ENCODE assay signal across 14 cellular contexts in genomic region chr2:28898048-28898447, GRCh38. TPM values are rescaled to one million over a fixed set of nuclear protein-coding genes. Genes with fewer than 3 reads are reported as not detected.
DNase-seq lines count a peak whose midpoint lies in the region; ATAC-seq and TF ChIP-seq lines count a peak whose summit lies in the region.
"Had no signal": no experiment of that assay in that cellular context is flagged by ENCODE, and none has a peak within 500 bp of the region (broad histone marks: within the 10 kb centered on the region; RNA-seq: fewer than 3 reads in every experiment).

No MANE protein-coding gene starts in this region.

- no peak overlapping the region for H2BK20ac ChIP-seq in H9 (ENCODE audit: low read depth, low read length, poor library complexity, severe bottlenecking)

- POLR2A ChIA-PET in activated CD4-positive, alpha-beta memory T cell treated with anti-CD3 and anti-CD28 coated beads for 36 hours (lab: Charles Lee), result no interaction called here

- H3K79me1 ChIP-seq in H9 (ENCODE audit: insufficient read depth, low read depth, low read length, poor library complexity, severe bottlenecking), result no peaks in the 10 kb centered on the region

- no peak overlapping the region for H3K27ac ChIP-seq in H9 (ENCODE audit: insufficient read length, low read depth, low read length)
- H3K27ac ChIP-seq in body of pancreas, result no peak overlapping the region
- H3K27ac ChIP-seq: 22Rv1 had no signal

- H3K36me3 Mint-ChIP-seq in H9 (ENCODE audit: insufficient read depth in 1 of 3, low read depth in 3 of 3) (peaks cover 15 to 28% (median 21%) of the 10 kb centered on the region in 3 experiments), memory B cell (peaks cover 6% of the 10 kb centered on the region), CD14-positive monocyte (peaks cover 12 to 14% of the 10 kb centered on the region in 2 donors)
- H3K36me3 Mint-ChIP-seq in activated CD4-positive, alpha-beta memory T cell treated with anti-CD3 and anti-CD28 coated beads for 36 hours, result peaks cover 21% of the 10 kb centered on the region
- H3K36me3 Mint-ChIP-seq: naive B cell had no signal

- H3K4me3 Mint-ChIP-seq in H9 (no peak overlapping the region; a peak in 2 of 5 replicates), memory B cell (no peak overlapping the region), CD14-positive monocyte (no peak overlapping the region)
- H3K4me3 Mint-ChIP-seq in activated CD4-positive, alpha-beta memory T cell treated with anti-CD3 and anti-CD28 coated beads for 36 hours, result peak overlapping the region; percentile 30

- no peak overlapping the region for H2AK5ac ChIP-seq in H9 (ENCODE audit: insufficient read length, low read length)

- no CpG with 5 or more reads among the region's 1 CpG for WGBS in H9 (ENCODE audit: extremely low coverage, insufficient read length, low lambda C conversion rate)
- 29 to 37% methylated on average over 1 of the region's 1 CpG for WGBS in body of pancreas, 2 donors

- peak overlapping the region; percentile 94 for H3K4me2 ChIP-seq in H9 (ENCODE audit: insufficient read depth, insufficient read length, low read length)

- peaks cover 0 to 2% of the 10 kb centered on the region in 2 experiments; a peak in 1 of 5 replicates for H3K9me3 Mint-ChIP-seq in H9
- H3K9me3 Mint-ChIP-seq in activated CD4-positive, alpha-beta memory T cell treated with anti-CD3 and anti-CD28 coated beads for 36 hours, result no peaks in the 10 kb centered on the region
- H3K9me3 Mint-ChIP-seq in memory B cell, result no peaks in the 10 kb centered on the region
- peaks cover 0 to 3% (median 0%) of the 10 kb centered on the region in 7 donors for H3K9me3 Mint-ChIP-seq in CD14-positive monocyte

- DNase-seq in DMS 273 (lab: John Stamatoyannopoulos, UW; ENCODE audit: unreplicated experiment) (peak; percentile 16), DMS 273 treated with DMSO at 0.1 percent for 48 hours (lab: John Stamatoyannopoulos, UW) (no peak), H9 (no peak), memory B cell (ENCODE audit: low spot score in 2 of 2) (no peak), CD14-positive monocyte (ENCODE audit: low spot score) (no peak), body of pancreas (no peak)
- no peak for DNase-seq in activated CD4-positive, alpha-beta memory T cell treated with anti-CD3 and anti-CD28 coated beads for 36 hours
- DNase-seq: islet precursor cell; naive B cell; NCI-H1694 treated with DMSO at 0.1 percent for 48 hours; NK-92 treated with Interleukin-12 subunit alpha and Interleukin-12 subunit beta, amount 100 ng/mL, for 24 hours; T-helper 1 cell had no signal

- ATAC-seq in memory B cell (ENCODE audit: low read depth) (no peak), GM18520 (IDR thresholded peaks at IDR 0.05; ENCODE audit: unreplicated experiment) (no peak), body of pancreas (no peak)

- H4K8ac ChIP-seq in H9 (replicated peaks; ENCODE audit: insufficient read length, low read depth, low read length), result no peak overlapping the region

- H3K27me3 ChIP-seq in H9 (ENCODE audit: insufficient read depth, low read length) (no peaks in the 10 kb centered on the region), body of pancreas (no peaks in the 10 kb centered on the region)

- H3K4me1 Mint-ChIP-seq in H9 (peaks cover 28 to 34% of the 10 kb centered on the region in 2 experiments), memory B cell (peaks cover 33% of the 10 kb centered on the region), CD14-positive monocyte (peaks cover 37% of the 10 kb centered on the region)
- H3K4me1 Mint-ChIP-seq in activated CD4-positive, alpha-beta memory T cell treated with anti-CD3 and anti-CD28 coated beads for 36 hours (ENCODE audit: low read depth), result peaks cover 57% of the 10 kb centered on the region

- no peak overlapping the region for H2AFZ ChIP-seq in H9 (ENCODE audit: low read length)

- H3K9me3 ChIP-seq in H9 (ENCODE audit: control insufficient read depth, low read depth, low read length) (no peaks in the 10 kb centered on the region), body of pancreas (no peaks in the 10 kb centered on the region)

- peaks cover 2% of the 10 kb centered on the region; the same call in 1 of the 2 replicates for H3K4me1 ChIP-seq in H9 (ENCODE audit: insufficient read depth, low read length)
- peaks cover 41% of the 10 kb centered on the region for H3K4me1 ChIP-seq in body of pancreas

- H4K20me1 ChIP-seq in H9 (ENCODE audit: control insufficient read depth, insufficient read depth, insufficient read length), result no peaks in the 10 kb centered on the region

- H4K91ac ChIP-seq in H9 (ENCODE audit: insufficient read length, low read depth, low read length), result no peak overlapping the region

- no peak overlapping the region for H2BK120ac ChIP-seq in H9 (ENCODE audit: low read depth, low read length, poor library complexity, severe bottlenecking)

- H3K56ac ChIP-seq in H9 (ENCODE audit: insufficient read length, low read depth, low read length), result no peak overlapping the region

- H3T11ph ChIP-seq in H9 (ENCODE audit: low read length), result no peak overlapping the region

- H3K4me3 ChIP-seq in body of pancreas, result no peak overlapping the region

- no peak overlapping the region for H3K27ac Mint-ChIP-seq in H9
- peak overlapping the region; percentile 16 for H3K27ac Mint-ChIP-seq in activated CD4-positive, alpha-beta memory T cell treated with anti-CD3 and anti-CD28 coated beads for 36 hours
- peak overlapping the region; percentile 8 for H3K27ac Mint-ChIP-seq in memory B cell
- H3K27ac Mint-ChIP-seq in CD14-positive monocyte, result no peak overlapping the region

- no peak for TF ChIP-seq POLR2A in body of pancreas (IDR thresholded peaks at IDR 0.05)

- H3K4ac ChIP-seq in H9 (ENCODE audit: low read depth, low read length), result no peak overlapping the region

- no peak overlapping the region for H3K14ac ChIP-seq in H9 (ENCODE audit: insufficient read depth, low read length)

- H3K23ac ChIP-seq in H9 (ENCODE audit: insufficient read length, low read depth, low read length), result no peak overlapping the region

- peaks cover 78% of the 10 kb centered on the region for H3K79me2 ChIP-seq in H9 (ENCODE audit: insufficient read depth, low read length)

- peaks cover 3% of the 10 kb centered on the region for H3K23me2 ChIP-seq in H9 (ENCODE audit: insufficient read length, low read depth, low read length, poor library complexity, severe bottlenecking)

- CTCF ChIA-PET in activated CD4-positive, alpha-beta memory T cell treated with anti-CD3 and anti-CD28 coated beads for 36 hours (lab: Charles Lee), result no interaction called here

- H2BK5ac ChIP-seq in H9 (ENCODE audit: insufficient read length, low read length), result no peak overlapping the region

- no peak overlapping the region for H2BK15ac ChIP-seq in H9 (ENCODE audit: low read depth, low read length)

- H3K18ac ChIP-seq in H9 (ENCODE audit: insufficient read length, low read depth, low read length), result no peak overlapping the region

- intact Hi-C loops in activated CD4-positive, alpha-beta memory T cell treated with anti-CD3 and anti-CD28 coated beads for 36 hours (cut with micrococcal nuclease), result no loop called here
- intact Hi-C loops in CD14-positive monocyte (cut with micrococcal nuclease), result loop anchor here in 1 of 2 donors (10.0 kb wide), 1 partner anchor 73 kb away; no protein-coding TSS in a partner anchor
- intact Hi-C loops in body of pancreas (cut with DNase I), result no loop called here

- peaks cover 0 to 6% of the 10 kb centered on the region in 2 donors for H3K36me3 ChIP-seq in body of pancreas (replicated peaks in 1 of 2; ENCODE audit: insufficient read depth in 1 of 2, low read depth in 2 of 2)

- no peak overlapping the region for H2BK12ac ChIP-seq in H9 (ENCODE audit: insufficient read length, low read depth, low read length)

- no peaks in the 10 kb centered on the region for H3K27me3 Mint-ChIP-seq in H9 (ENCODE audit: low read depth)
- no peaks in the 10 kb centered on the region for H3K27me3 Mint-ChIP-seq in activated CD4-positive, alpha-beta memory T cell treated with anti-CD3 and anti-CD28 coated beads for 36 hours
- H3K27me3 Mint-ChIP-seq in memory B cell, result no peaks in the 10 kb centered on the region
- no peaks in the 10 kb centered on the region for H3K27me3 Mint-ChIP-seq in CD14-positive monocyte (ENCODE audit: low read depth in 3 of 3)
- H3K27me3 Mint-ChIP-seq: naive B cell had no signal

- no peak overlapping the region for H4K5ac ChIP-seq in H9 (ENCODE audit: insufficient read length, low read depth, low read length)

- no peak overlapping the region for H3K9ac ChIP-seq in H9 (ENCODE audit: extremely low read depth, insufficient read length, low read length)

- TF ChIP-seq CTCF in H9 (conservative IDR thresholded peaks at IDR 0.05), result no peak
- TF ChIP-seq CTCF in CD14-positive monocyte (IDR thresholded peaks at IDR 0.05), result no peak
- TF ChIP-seq CTCF in body of pancreas (IDR thresholded peaks at IDR 0.05), result no peak

RNA-seq across cellular contexts. Expression of gene WDR43, which starts 3.6 kb away (rescaled TPM):
- total RNA-seq in H9 (2021), result 154 and 186 TPM in 2 replicates
- 10 to 100 TPM; 72.7 to 84.8 TPM for total RNA-seq in activated CD4-positive, alpha-beta memory T cell treated with anti-CD3 and anti-CD28 coated beads for 36 hours
- polyA plus RNA-seq in CD14-positive monocyte, result 10 to 100 TPM; 12.2 to 16.1 TPM
- 10 to 100 TPM; 15.3 to 21.8 TPM for total RNA-seq in body of pancreas

RNA-seq across cellular contexts. Expression of gene TRMT61B, which starts 27.9 kb away (rescaled TPM):
- total RNA-seq in H9 (2021) (20.7 and 21.0 TPM in 2 replicates), body of pancreas (10 to 100 TPM in 1 of 2 donors, 1 to 10 TPM in 1; 9.9 to 15.8 TPM)
- total RNA-seq in activated CD4-positive, alpha-beta memory T cell treated with anti-CD3 and anti-CD28 coated beads for 36 hours, result 10 to 100 TPM; 16.7 to 18.1 TPM
- 10 to 100 TPM in 1 of 2 donors, 1 to 10 TPM in 1; 8.1 to 10.2 TPM for polyA plus RNA-seq in CD14-positive monocyte

Comparison
In these comparisons a context has a peak if more than half of its experiments do, and no peak if none do; other contexts are left out.
1. H3K27ac Mint-ChIP-seq: peak in activated CD4-positive, alpha-beta memory T cell treated with anti-CD3 and anti-CD28 coated beads for 36 hours (single experiment) and memory B cell (single experiment); none in H9 (0 of 3) and CD14-positive monocyte (0 of 7).